ENCODE assay signal across 1 cellular context in genomic region chr20:53575481-53576194, GRCh38.
TF ChIP-seq lines count a peak whose summit lies in the region.

No MANE protein-coding gene starts in this region.

TF ChIP-seq in HepG2, 621 proteins besides CTCF, POLR2A, EP300 and RAD21 (continued from another document and continues in another):
- TF ChIP-seq ZNF646 (CRISPR knock-in tag; IDR thresholded peaks at IDR 0.05) (0 out of 2 replicates have a peak, but pooled peaks have one; percentile 40), SMYD3 (CRISPR knock-in tag; IDR thresholded peaks at IDR 0.05) (no peak), PRDM10 (CRISPR knock-in tag; IDR thresholded peaks at IDR 0.05; ENCODE audit: low read depth) (no peak), ZNF20 (CRISPR knock-in tag; IDR thresholded peaks at IDR 0.05) (no peak), DNMT1 (CRISPR knock-in tag; IDR thresholded peaks at IDR 0.05) (no peak), E2F2 (CRISPR knock-in tag; IDR thresholded peaks at IDR 0.05; ENCODE audit: borderline replicate concordance) (no peak), KIAA2018 (CRISPR knock-in tag; IDR thresholded peaks at IDR 0.05; ENCODE audit: borderline replicate concordance) (no peak), MAZ (IDR thresholded peaks at IDR 0.05; ENCODE audit: borderline replicate concordance, low read depth, low read length) (no peak), MAZ (CRISPR knock-in tag; IDR thresholded peaks at IDR 0.05; ENCODE audit: low read depth) (no peak), ZNF33B (CRISPR knock-in tag; IDR thresholded peaks at IDR 0.05) (no peak), ZNF513 (CRISPR knock-in tag; conservative IDR thresholded peaks at IDR 0.05) (no peak), MAFF (IDR thresholded peaks at IDR 0.05; ENCODE audit: low read depth, low read length) (0 out of 2 replicates have a peak, but pooled peaks have one; percentile 32), ZNF280B (CRISPR knock-in tag; IDR thresholded peaks at IDR 0.05; ENCODE audit: borderline replicate concordance) (0 out of 2 replicates have a peak, but pooled peaks have one; percentile 68), MZF1 (CRISPR knock-in tag; IDR thresholded peaks at IDR 0.05; ENCODE audit: borderline replicate concordance) (no peak), ZNF383 (CRISPR knock-in tag; IDR thresholded peaks at IDR 0.05; ENCODE audit: borderline replicate concordance) (no peak), ZNF441 (CRISPR knock-in tag; IDR thresholded peaks at IDR 0.05; ENCODE audit: borderline replicate concordance) (no peak), USF2 (IDR thresholded peaks at IDR 0.05; ENCODE audit: low read depth, low read length) (no peak), USF2 (CRISPR knock-in tag; IDR thresholded peaks at IDR 0.05; ENCODE audit: borderline replicate concordance) (no peak), HOXA3 (CRISPR knock-in tag; IDR thresholded peaks at IDR 0.05) (no peak), BORCS8-MEF2B (CRISPR knock-in tag; IDR thresholded peaks at IDR 0.05) (no peak; the same call in 1 of the 2 replicates), ZNF326 (CRISPR knock-in tag; IDR thresholded peaks at IDR 0.05; ENCODE audit: borderline replicate concordance) (no peak)
